In genomic region chr7:79897166-79897565, GRCh38 we compare ENCODE assay signal across 31 cellular contexts.
"Had no signal": no experiment of that assay in that cellular context is flagged by ENCODE, and none has a peak within 500 bp of the region (broad histone marks: within the 10 kb centered on the region; RNA-seq: fewer than 3 reads in every experiment).

No MANE protein-coding gene starts in this region.

- H3K36me3 ChIP-seq: ascending aorta, cardiac muscle cell, ovary, thyroid gland, upper lobe of left lung had no signal

- FAIRE-seq: endothelial cell of umbilical vein, kidney, small intestine had no signal

- ATAC-seq: activated CD4-positive, alpha-beta T cell treated with anti-CD3 and anti-CD28 coated beads for 36 hours; activated CD8-positive, alpha-beta memory T cell treated with anti-CD3 and anti-CD28 coated beads, Interleukin-2, amount 10 ng/mL, durations not matched to agents 7 days and 5 days; activated CD8-positive, alpha-beta T cell treated with anti-CD3 and anti-CD28 coated beads, Interleukin-2, amount 10 ng/mL, durations not matched to agents 7 days and 5 days; effector memory CD8-positive, alpha-beta T cell; left colon; sciatic nerve; stimulated activated memory B cell treated with anti-CD40 and anti-IgM and Interleukin-4, amounts not matched to agents 10 μg/mL and 1 μg/mL and 100 μg/mL, for 72 hours; stimulated activated naive CD8-positive, alpha-beta T cell treated with anti-CD3 and anti-CD28 coated beads, Interleukin-15, amount 100 ng/mL, for 72 hours had no signal

- H3K9me3 ChIP-seq: ovary, thyroid gland, upper lobe of left lung had no signal

- H3K4me3 ChIP-seq: ascending aorta, cardiac muscle cell, coronary artery, dorsolateral prefrontal cortex, ovary, thyroid gland, upper lobe of left lung had no signal

- H3K27ac ChIP-seq: ascending aorta, cardiac muscle cell, coronary artery, dorsolateral prefrontal cortex, ovary, thyroid gland, upper lobe of left lung had no signal

- H3K27me3 ChIP-seq: ascending aorta, cardiac muscle cell, dorsolateral prefrontal cortex, ovary, thyroid gland, upper lobe of left lung had no signal

- DNase-seq: activated CD4-positive, alpha-beta T cell treated with anti-CD3 and anti-CD28 coated beads for 36 hours; activated CD4-positive, CD25-positive, alpha-beta regulatory T cell; activated CD8-positive, alpha-beta memory T cell treated with anti-CD3 and anti-CD28 coated beads, Interleukin-2, amount 10 ng/mL, durations not matched to agents 7 days and 5 days; activated CD8-positive, alpha-beta T cell treated with anti-CD3 and anti-CD28 coated beads, Interleukin-2, amount 10 ng/mL, durations not matched to agents 7 days and 5 days; activated naive CD4-positive, alpha-beta T cell; activated T-cell treated with anti-CD3 and anti-CD28 coated beads, Interleukin-2, amount 50 U/mL, for 48 hours; dorsolateral prefrontal cortex; effector memory CD8-positive, alpha-beta T cell; head of caudate nucleus; hippocampal formation; kidney; left colon; mammary epithelial cell; naive B cell; nephron progenitor cell; ovary; retina; small intestine; stimulated activated CD4-positive, alpha-beta T cell treated with anti-CD3 and anti-CD28 coated beads, Interleukin-1b, Interleukin-23, amount 100 ng/mL, for 48 hours; stimulated activated CD4-positive, alpha-beta T cell treated with anti-CD3 and anti-CD28 coated beads, Interleukin-4, amount 100 ng/mL, for 4 hours; stimulated activated CD8-positive, alpha-beta memory T cell treated with anti-CD3 and anti-CD28 coated beads, Interleukin-4, amount 100 ng/mL, for 48 hours; stimulated activated naive CD8-positive, alpha-beta T cell treated with anti-CD3 and anti-CD28 coated beads, Interleukin-15, amount 100 ng/mL, for 72 hours; substantia nigra; thyroid gland; upper lobe of left lung had no signal

- H3K4me1 ChIP-seq: ascending aorta, thyroid gland, upper lobe of left lung had no signal
